19 cellular contexts compared by ENCODE assay signal in genomic region chr1:29490204-29490934, GRCh38.
DNase-seq lines count a peak whose midpoint lies in the region; ATAC-seq and TF ChIP-seq lines count a peak whose summit lies in the region.
"Had no signal": no experiment of that assay in that cellular context is flagged by ENCODE, and none has a peak within 500 bp of the region (broad histone marks: within the 10 kb centered on the region; RNA-seq: fewer than 3 reads in every experiment).

No MANE protein-coding gene starts in this region.

- no peak overlapping the region for H3K4me3 Mint-ChIP-seq in activated T-helper 1 cell treated with anti-CD3 and anti-CD28 coated beads, Interleukin-12 subunit alpha, Interleukin-12 subunit beta, Interleukin-2, Interleukin-4 antibody, amounts not matched to agents 30 ng/mL and 10 ng/mL and 1 ng/mL, durations not matched to agents 14 hours and 24 hours and 36 hours
- H3K4me3 Mint-ChIP-seq: IgD-negative memory B cell had no signal

- H2AFZ ChIP-seq in PC-3 (ENCODE audit: low read length): no peak overlapping the region
- H2AFZ ChIP-seq in osteoblast (ENCODE audit: low read length): no peak overlapping the region

- no peak overlapping the region for H3K27ac Mint-ChIP-seq in activated T-helper 1 cell treated with anti-CD3 and anti-CD28 coated beads, Interleukin-12 subunit alpha, Interleukin-12 subunit beta, Interleukin-2, Interleukin-4 antibody, amounts not matched to agents 30 ng/mL and 10 ng/mL and 1 ng/mL, durations not matched to agents 14 hours and 24 hours and 36 hours
- H3K27ac Mint-ChIP-seq: IgD-negative memory B cell had no signal

- DNase-seq in NCI-H1417 (lab: John Stamatoyannopoulos, UW) (peak in 2 of 3 experiments; percentile 25 to 58), NCI-H1417 treated with DMSO at 0.1 percent for 48 hours (lab: John Stamatoyannopoulos, UW) (no peak), NCI-H1092 treated with DMSO at 0.1 percent for 48 hours (lab: John Stamatoyannopoulos, UW) (peak; percentile 86), PC-3 (no peak), mesenteric fat pad (ENCODE audit: low spot score) (peak; percentile 80), osteoblast (ENCODE audit: insufficient read length, low spot score, missing footprints) (no peak), NCI-H524 treated with DMSO at 0.1 percent for 48 hours (lab: John Stamatoyannopoulos, UW) (no peak)
- no peak for DNase-seq in activated T-helper 1 cell treated with anti-CD3 and anti-CD28 coated beads, Interleukin-12 subunit alpha, Interleukin-12 subunit beta, Interleukin-2, Interleukin-4 antibody, amounts not matched to agents 30 ng/mL and 10 ng/mL and 1 ng/mL, durations not matched to agents 14 hours and 24 hours and 36 hours (ENCODE audit: low spot score)
- DNase-seq: activated CD4-positive, CD25-positive, alpha-beta regulatory T cell; activated gamma-delta T cell; anterior cingulate cortex; C1 segment of cervical spinal cord; gastrocnemius medialis; NCI-H526; stimulated activated CD4-positive, alpha-beta T cell treated with anti-CD3 and anti-CD28 coated beads, Interleukin-12 subunit alpha, Interleukin-12 subunit beta, amount 100 ng/mL, for 4 hours; stimulated activated naive CD8-positive, alpha-beta T cell treated with anti-CD3 and anti-CD28 coated beads, Interleukin-15, Interleukin-2, amounts not matched to agents 100 U/mL and 50 U/mL, for 24 hours; T-helper 1 cell; upper lobe of right lung had no signal

- H3K27ac ChIP-seq in PC-3 (ENCODE audit: low read length) (no peak overlapping the region), osteoblast (ENCODE audit: low read depth, low read length) (no peak overlapping the region)
- H3K27ac ChIP-seq: gastrocnemius medialis, upper lobe of right lung had no signal

- H3K36me3 ChIP-seq in PC-3 (ENCODE audit: low read depth, low read length) (no peaks in the 10 kb centered on the region), osteoblast (ENCODE audit: insufficient read depth, low read length) (no peaks in the 10 kb centered on the region)
- H3K36me3 ChIP-seq: gastrocnemius medialis, upper lobe of right lung had no signal

- no peaks in the 10 kb centered on the region for H3K36me3 Mint-ChIP-seq in activated T-helper 1 cell treated with anti-CD3 and anti-CD28 coated beads, Interleukin-12 subunit alpha, Interleukin-12 subunit beta, Interleukin-2, Interleukin-4 antibody, amounts not matched to agents 30 ng/mL and 10 ng/mL and 1 ng/mL, durations not matched to agents 14 hours and 24 hours and 36 hours (ENCODE audit: low read depth)

- no peak for ATAC-seq in PC-3
- ATAC-seq: gastrocnemius medialis; stimulated activated naive CD8-positive, alpha-beta T cell treated with anti-CD3 and anti-CD28 coated beads, Interleukin-15, Interleukin-2, amounts not matched to agents 100 U/mL and 50 U/mL, for 24 hours; upper lobe of right lung had no signal

- H4K20me1 ChIP-seq in PC-3 (ENCODE audit: low read length) (no peaks in the 10 kb centered on the region), osteoblast (ENCODE audit: insufficient read depth, low read length) (no peaks in the 10 kb centered on the region)

- H3K27me3 Mint-ChIP-seq in activated T-helper 1 cell treated with anti-CD3 and anti-CD28 coated beads, Interleukin-12 subunit alpha, Interleukin-12 subunit beta, Interleukin-2, Interleukin-4 antibody, amounts not matched to agents 30 ng/mL and 10 ng/mL and 1 ng/mL, durations not matched to agents 14 hours and 24 hours and 36 hours (ENCODE audit: insufficient read depth): peaks cover 4% of the 10 kb centered on the region

- H3K4me1 ChIP-seq in PC-3 (ENCODE audit: insufficient read depth, low read length) (no peaks in the 10 kb centered on the region), osteoblast (ENCODE audit: insufficient read depth, low read length) (no peaks in the 10 kb centered on the region)
- H3K4me1 ChIP-seq: gastrocnemius medialis, upper lobe of right lung had no signal

- POLR2A ChIA-PET in PC-3 (lab: Charles Lee; ENCODE audit: unreplicated experiment): no interaction called here

- no peaks in the 10 kb centered on the region for H3K9me3 Mint-ChIP-seq in activated T-helper 1 cell treated with anti-CD3 and anti-CD28 coated beads, Interleukin-12 subunit alpha, Interleukin-12 subunit beta, Interleukin-2, Interleukin-4 antibody, amounts not matched to agents 30 ng/mL and 10 ng/mL and 1 ng/mL, durations not matched to agents 14 hours and 24 hours and 36 hours

- H3F3A ChIP-seq in PC-3 (ENCODE audit: low read length, unreplicated experiment): no peaks in the 10 kb centered on the region

- BruUV-seq in PC-3 (replicated peaks; lab: Mats Ljungman, UMichigan): no TSS peak

- H3K4me2 ChIP-seq in PC-3 (ENCODE audit: low read length): no peak overlapping the region
- H3K4me2 ChIP-seq in osteoblast (ENCODE audit: insufficient read depth, low read length): no peak overlapping the region

- no peak overlapping the region for H3K9ac ChIP-seq in PC-3 (ENCODE audit: low read length)

- TF ChIP-seq CTCF in PC-3 (conservative IDR thresholded peaks at IDR 0.05; ENCODE audit: low read depth, low read length): 0 out of 2 replicates have a peak, but pooled peaks have one; percentile 33
- no peak for TF ChIP-seq CTCF in osteoblast (IDR thresholded peaks at IDR 0.05; ENCODE audit: extremely low read depth, low read depth, low read length)

- CTCF ChIA-PET in PC-3 (lab: Charles Lee): no interaction called here

- H3K27me3 ChIP-seq in PC-3 (ENCODE audit: low read length) (peaks cover 3% of the 10 kb centered on the region; the same call in 1 of the 2 replicates), osteoblast (ENCODE audit: insufficient read depth, low read length) (no peaks in the 10 kb centered on the region)
- H3K27me3 ChIP-seq: gastrocnemius medialis, upper lobe of right lung had no signal

- H3K4me1 Mint-ChIP-seq in activated T-helper 1 cell treated with anti-CD3 and anti-CD28 coated beads, Interleukin-12 subunit alpha, Interleukin-12 subunit beta, Interleukin-2, Interleukin-4 antibody, amounts not matched to agents 30 ng/mL and 10 ng/mL and 1 ng/mL, durations not matched to agents 14 hours and 24 hours and 36 hours (ENCODE audit: low read depth): no peaks in the 10 kb centered on the region
- H3K4me1 Mint-ChIP-seq: IgD-negative memory B cell had no signal

- H3K9me3 ChIP-seq in PC-3 (ENCODE audit: low read length) (no peaks in the 10 kb centered on the region), osteoblast (ENCODE audit: low read depth, low read length) (no peaks in the 10 kb centered on the region)
- H3K9me3 ChIP-seq: gastrocnemius medialis, upper lobe of right lung had no signal

- intact Hi-C loops in PC-3 (cut with micrococcal nuclease): no loop called here
- intact Hi-C loops in activated T-helper 1 cell treated with anti-CD3 and anti-CD28 coated beads, Interleukin-12 subunit alpha, Interleukin-12 subunit beta, Interleukin-2, Interleukin-4 antibody, amounts not matched to agents 30 ng/mL and 10 ng/mL and 1 ng/mL, durations not matched to agents 14 hours and 24 hours and 36 hours (cut with micrococcal nuclease): no loop called here

- H3K79me2 ChIP-seq in PC-3 (ENCODE audit: low read length) (no peaks in the 10 kb centered on the region), osteoblast (ENCODE audit: insufficient read depth, low read length) (no peaks in the 10 kb centered on the region)

- H3K4me3 ChIP-seq in PC-3 (ENCODE audit: low read length): no peak overlapping the region
- H3K4me3 ChIP-seq in osteoblast (ENCODE audit: insufficient read depth, low read length): no peak overlapping the region
- H3K4me3 ChIP-seq: gastrocnemius medialis, upper lobe of right lung had no signal

- H3K9me2 ChIP-seq in PC-3 (replicated peaks; ENCODE audit: low read length): no peaks in the 10 kb centered on the region

Comparison
In these comparisons a context has a peak if more than half of its experiments do, and no peak if none do; other contexts are left out.
1. DNase-seq: peak in NCI-H1417 (2 of 3), NCI-H1092 treated with DMSO at 0.1 percent for 48 hours (single experiment) and mesenteric fat pad (single experiment); none in NCI-H1417 treated with DMSO at 0.1 percent for 48 hours (single experiment), PC-3 (single experiment), activated T-helper 1 cell treated with anti-CD3 and anti-CD28 coated beads, Interleukin-12 subunit alpha, Interleukin-12 subunit beta, Interleukin-2, Interleukin-4 antibody, amounts not matched to agents 30 ng/mL and 10 ng/mL and 1 ng/mL, durations not matched to agents 14 hours and 24 hours and 36 hours (single experiment), osteoblast (single experiment) and NCI-H524 treated with DMSO at 0.1 percent for 48 hours (single experiment).